Comparison of ENCODE assay signal across 21 cellular contexts in the genomic region with DNA sequence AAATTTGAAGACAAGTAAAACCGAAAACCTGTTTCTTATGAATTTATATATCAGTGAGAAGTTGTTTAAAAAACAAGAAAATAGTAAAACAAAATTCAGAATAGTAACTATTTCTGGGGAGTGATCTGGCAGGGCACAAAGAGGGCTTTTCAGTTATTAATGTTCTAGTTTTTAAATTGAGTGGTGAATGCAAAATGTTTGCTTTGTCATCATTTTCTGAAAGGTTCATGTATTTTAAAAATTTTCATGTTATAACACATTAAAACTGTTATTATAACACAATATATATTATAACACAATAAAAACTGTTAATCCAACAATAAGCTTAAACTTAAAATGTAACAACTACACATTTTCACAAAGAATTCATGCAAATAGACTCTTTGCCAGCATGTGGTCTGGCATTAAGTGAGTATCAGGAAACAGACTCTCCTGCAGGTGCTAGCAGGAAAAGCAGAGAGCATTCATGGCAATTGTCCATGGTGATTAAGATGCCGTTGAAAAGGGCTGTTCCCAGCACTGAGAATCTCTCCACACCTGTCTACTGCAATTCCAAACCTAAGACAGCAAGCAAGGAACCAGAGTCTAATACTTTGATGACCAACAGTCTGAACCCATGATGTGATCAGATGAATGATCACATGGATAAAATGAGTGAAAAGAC.
DNase-seq lines count a peak whose midpoint lies in the region; ATAC-seq and TF ChIP-seq lines count a peak whose summit lies in the region.
"Had no signal": no experiment of that assay in that cellular context is flagged by ENCODE, and none has a peak within 500 bp of the region (broad histone marks: within the 10 kb centered on the region; RNA-seq: fewer than 3 reads in every experiment).

No MANE protein-coding gene starts in this region.

- no peak overlapping the region for H2BK20ac ChIP-seq in IMR-90 (ENCODE audit: low read depth, low read length)

- POLR2A ChIA-PET in IMR-90 (lab: Charles Lee; ENCODE audit: unreplicated experiment): no interaction called here

- no peak overlapping the region for H3K18ac ChIP-seq in IMR-90 (ENCODE audit: low read depth, low read length)

- TF ChIP-seq POLR2A in IMR-90 (IDR thresholded peaks at IDR 0.05; ENCODE audit: low read depth, low read length): no peak

- H3K4me2 ChIP-seq in IMR-90 (ENCODE audit: low read depth, low read length): no peak overlapping the region

- no peak for ATAC-seq in IMR-90 (ENCODE audit: low read depth)
- ATAC-seq in GM18868 (IDR thresholded peaks at IDR 0.05; ENCODE audit: unreplicated experiment): no peak
- ATAC-seq: activated CD8-positive, alpha-beta memory T cell treated with anti-CD3 and anti-CD28 coated beads, Interleukin-2, amount 10 ng/mL, durations not matched to agents 7 days and 5 days; stimulated activated naive CD8-positive, alpha-beta T cell treated with anti-CD3 and anti-CD28 coated beads, Interleukin-15, Interleukin-2, amounts not matched to agents 100 U/mL and 50 U/mL, for 24 hours had no signal

- H3K9ac ChIP-seq in IMR-90 (ENCODE audit: low read depth, low read length): no peak overlapping the region

- H2AK5ac ChIP-seq in IMR-90 (ENCODE audit: low read depth, low read length): no peak overlapping the region

- no peak overlapping the region for H2BK5ac ChIP-seq in IMR-90 (ENCODE audit: low read depth, low read length, poor library complexity, severe bottlenecking)

- no TSS peak for BruUV-seq in IMR-90 (replicated peaks; lab: Mats Ljungman, UMichigan)

- DNase-seq in DMS153 (lab: John Stamatoyannopoulos, UW) (peak; percentile 73), IMR-90 (no peak), NCI-H510A treated with DMSO at 0.1 percent for 48 hours (lab: John Stamatoyannopoulos, UW) (peak; percentile 24), epithelial cell of proximal tubule (ENCODE audit: low read depth) (no peak)
- DNase-seq in activated effector memory CD4-positive, alpha-beta T cell treated with anti-CD3 and anti-CD28 coated beads, Interleukin-2, amount 50 U/mL, for 16 hours: no peak
- no peak for DNase-seq in stimulated activated CD4-positive, alpha-beta T cell treated with anti-CD3 and anti-CD28 coated beads, Interleukin-12 subunit alpha, Interleukin-12 subunit beta, amount 100 ng/mL, for 4 hours
- DNase-seq in stimulated activated naive CD4-positive, alpha-beta T cell treated with Interleukin-2 at 50 U/mL for 16 hours (lab: John Stamatoyannopoulos, UW): no peak
- DNase-seq: activated CD4-positive, alpha-beta T cell treated with anti-CD3 and anti-CD28 coated beads for 4 hours; activated CD8-positive, alpha-beta memory T cell treated with anti-CD3 and anti-CD28 coated beads, Interleukin-2, amount 10 ng/mL, durations not matched to agents 7 days and 5 days; activated naive CD8-positive, alpha-beta T cell treated with anti-CD3 and anti-CD28 coated beads, Interleukin-2, amount 10 ng/mL, durations not matched to agents 7 days and 5 days; brain microvascular endothelial cell; kidney glomerular epithelial cell; NCI-H1930; NK-92 treated with Interleukin-12 subunit alpha and Interleukin-12 subunit beta, amount 100 ng/mL, for 24 hours; stimulated activated CD4-positive, alpha-beta T cell treated with anti-CD3 and anti-CD28 coated beads, Interleukin-1b, Interleukin-23, amount 100 ng/mL, for 48 hours; stimulated activated naive CD8-positive, alpha-beta T cell treated with anti-CD3 and anti-CD28 coated beads, Interleukin-15, Interleukin-2, amounts not matched to agents 100 U/mL and 50 U/mL, for 24 hours; SW 1271 had no signal

- no peak overlapping the region for H3K14ac ChIP-seq in IMR-90 (replicated peaks; ENCODE audit: low read depth, low read length)

- H4K8ac ChIP-seq in IMR-90 (ENCODE audit: low read depth in 2 of 2, low read length in 2 of 2): no peak overlapping the region

- H3K4me3 ChIP-seq in IMR-90 (ENCODE audit: insufficient read depth, low read depth, low read length) (no peak overlapping the region), epithelial cell of proximal tubule (ENCODE audit: low read depth, low read length) (no peak overlapping the region)
- H3K4me3 ChIP-seq: coronary artery, tibial nerve had no signal

- H2AFZ ChIP-seq in IMR-90 (replicated peaks; ENCODE audit: low read length, poor library complexity): no peak overlapping the region

- H3K79me1 ChIP-seq in IMR-90 (ENCODE audit: low read depth in 1 of 2, low read length in 2 of 2): no peaks in the 10 kb centered on the region

- no peaks in the 10 kb centered on the region for H4K20me1 ChIP-seq in IMR-90 (ENCODE audit: insufficient read depth, low read length)

- no peaks in the 10 kb centered on the region for H3K36me3 ChIP-seq in IMR-90 (ENCODE audit: control insufficient read depth, insufficient read depth, low read length)
- H3K36me3 ChIP-seq: brain microvascular endothelial cell, tibial nerve had no signal

- H2AK9ac ChIP-seq in IMR-90 (replicated peaks; ENCODE audit: low read depth, low read length, poor library complexity): no peak overlapping the region

- no peak overlapping the region for H4K91ac ChIP-seq in IMR-90 (ENCODE audit: insufficient read depth, low read depth, low read length)

- in situ Hi-C loops in IMR-90 (cut with MboI; ENCODE audit: low sequenced_read_pairs): no loop called here

- no peak overlapping the region for H4K5ac ChIP-seq in IMR-90 (ENCODE audit: low read depth, low read length)

- no peak overlapping the region for H3K4ac ChIP-seq in IMR-90 (ENCODE audit: low read depth, low read length)

- H3K9me3 ChIP-seq in IMR-90 (ENCODE audit: control insufficient read depth, insufficient read depth, low read length): no peaks in the 10 kb centered on the region; the same call in 1 of the 2 replicates

- no peaks in the 10 kb centered on the region for H3K9me1 ChIP-seq in IMR-90 (ENCODE audit: insufficient read depth, low read length)

- dilution Hi-C loops in IMR-90 (cut with HindIII; ENCODE audit: low sequenced_read_pairs, unreplicated experiment): no loop called here

- H2BK15ac ChIP-seq in IMR-90 (ENCODE audit: low read depth, low read length): no peak overlapping the region

- H3K23ac ChIP-seq in IMR-90 (ENCODE audit: low read depth, low read length): no peak overlapping the region

- intact Hi-C loops in IMR-90 (cut with micrococcal nuclease): no loop called here

- no CpG with 5 or more reads among the region's 2 CpGs for WGBS in IMR-90 (ENCODE audit: extremely low coverage in 2 of 2, insufficient read length in 1 of 2), 2 experiments

- no peak overlapping the region for H3K56ac ChIP-seq in IMR-90 (ENCODE audit: extremely low read depth, insufficient read depth, low read length)

- no peak for TF ChIP-seq RAD21 in IMR-90 (IDR thresholded peaks at IDR 0.05; ENCODE audit: low read length)

- H3K4me1 ChIP-seq in IMR-90 (ENCODE audit: control insufficient read depth, insufficient read depth, low read length): no peaks in the 10 kb centered on the region

- no peaks in the 10 kb centered on the region for H3K27me3 ChIP-seq in IMR-90 (ENCODE audit: control insufficient read depth, insufficient read depth, low read length)
- H3K27me3 ChIP-seq: brain microvascular endothelial cell, tibial nerve had no signal

- no peak overlapping the region for H2BK120ac ChIP-seq in IMR-90 (ENCODE audit: low read depth, low read length)

- H3K27ac ChIP-seq in IMR-90 (ENCODE audit: insufficient read depth, low read length): no peak overlapping the region
- H3K27ac ChIP-seq: brain microvascular endothelial cell, coronary artery, RWPE1, tibial nerve had no signal

- TF ChIP-seq CTCF in IMR-90 (conservative IDR thresholded peaks at IDR 0.05; ENCODE audit: low read depth, low read length) (no peak), epithelial cell of proximal tubule (conservative IDR thresholded peaks at IDR 0.05; ENCODE audit: low read depth, low read length) (peak; percentile 7)

- CTCF ChIA-PET in IMR-90 (lab: Yijun Ruan, JAX): no interaction called here

TF ChIP-seq in IMR-90, 13 proteins besides CTCF, POLR2A, EP300 and RAD21:
- no peak for TF ChIP-seq SMC3 (IDR thresholded peaks at IDR 0.05; ENCODE audit: low read depth, low read length)
- TF ChIP-seq MAFK (IDR thresholded peaks at IDR 0.05; ENCODE audit: low read depth, low read length): peak; percentile 41

Comparison
In these comparisons a context has a peak if more than half of its experiments do, and no peak if none do; other contexts are left out.
1. DNase-seq: peak in DMS153 (single experiment) and NCI-H510A treated with DMSO at 0.1 percent for 48 hours (single experiment); none in IMR-90 (single experiment), epithelial cell of proximal tubule (single experiment), activated effector memory CD4-positive, alpha-beta T cell treated with anti-CD3 and anti-CD28 coated beads, Interleukin-2, amount 50 U/mL, for 16 hours (single experiment), stimulated activated CD4-positive, alpha-beta T cell treated with anti-CD3 and anti-CD28 coated beads, Interleukin-12 subunit alpha, Interleukin-12 subunit beta, amount 100 ng/mL, for 4 hours (single experiment) and stimulated activated naive CD4-positive, alpha-beta T cell treated with Interleukin-2 at 50 U/mL for 16 hours (single experiment).